ENCODE assay signal across 2 cellular contexts in the genomic region with DNA sequence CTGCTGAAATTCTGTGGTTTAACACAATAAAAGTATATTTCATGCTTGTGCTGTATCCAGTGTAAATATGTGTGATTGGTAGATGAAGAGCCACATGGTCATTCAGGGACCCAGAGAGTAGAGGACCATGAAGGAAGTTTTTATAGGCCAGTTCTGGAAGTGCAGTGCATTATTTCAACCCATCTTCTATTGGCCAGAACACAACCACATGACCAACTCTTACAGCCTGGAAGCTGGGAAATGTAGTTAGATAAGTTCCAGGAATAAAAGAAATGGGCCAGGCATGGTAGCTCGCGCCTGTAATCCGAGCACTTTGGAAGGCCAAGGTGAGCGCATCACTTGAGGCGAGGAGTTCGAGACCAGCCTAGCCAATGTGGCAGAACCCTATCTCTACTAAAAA.
TF ChIP-seq lines count a peak whose summit lies in the region.

No MANE protein-coding gene starts in this region.

TF ChIP-seq in GM23338, 12 proteins besides CTCF, POLR2A, EP300 and RAD21:
- TF ChIP-seq POLR2AphosphoS5 (IDR thresholded peaks at IDR 0.05; ENCODE audit: low read depth) (no peak), EZH2 (IDR thresholded peaks at IDR 0.05; ENCODE audit: low read depth, unreplicated experiment) (no peak), CREB1 (CRISPR knock-in tag; IDR thresholded peaks at IDR 0.05; ENCODE audit: low read depth) (no peak), JUNB (IDR thresholded peaks at IDR 0.05; ENCODE audit: unreplicated experiment) (no peak), NANOG (IDR thresholded peaks at IDR 0.05; ENCODE audit: borderline replicate concordance) (no peak), ZNF331 (CRISPR knock-in tag; IDR thresholded peaks at IDR 0.05; ENCODE audit: low read depth) (no peak), ZNF114 (CRISPR knock-in tag; IDR thresholded peaks at IDR 0.05) (no peak)
- TF ChIP-seq, protein P1, sequence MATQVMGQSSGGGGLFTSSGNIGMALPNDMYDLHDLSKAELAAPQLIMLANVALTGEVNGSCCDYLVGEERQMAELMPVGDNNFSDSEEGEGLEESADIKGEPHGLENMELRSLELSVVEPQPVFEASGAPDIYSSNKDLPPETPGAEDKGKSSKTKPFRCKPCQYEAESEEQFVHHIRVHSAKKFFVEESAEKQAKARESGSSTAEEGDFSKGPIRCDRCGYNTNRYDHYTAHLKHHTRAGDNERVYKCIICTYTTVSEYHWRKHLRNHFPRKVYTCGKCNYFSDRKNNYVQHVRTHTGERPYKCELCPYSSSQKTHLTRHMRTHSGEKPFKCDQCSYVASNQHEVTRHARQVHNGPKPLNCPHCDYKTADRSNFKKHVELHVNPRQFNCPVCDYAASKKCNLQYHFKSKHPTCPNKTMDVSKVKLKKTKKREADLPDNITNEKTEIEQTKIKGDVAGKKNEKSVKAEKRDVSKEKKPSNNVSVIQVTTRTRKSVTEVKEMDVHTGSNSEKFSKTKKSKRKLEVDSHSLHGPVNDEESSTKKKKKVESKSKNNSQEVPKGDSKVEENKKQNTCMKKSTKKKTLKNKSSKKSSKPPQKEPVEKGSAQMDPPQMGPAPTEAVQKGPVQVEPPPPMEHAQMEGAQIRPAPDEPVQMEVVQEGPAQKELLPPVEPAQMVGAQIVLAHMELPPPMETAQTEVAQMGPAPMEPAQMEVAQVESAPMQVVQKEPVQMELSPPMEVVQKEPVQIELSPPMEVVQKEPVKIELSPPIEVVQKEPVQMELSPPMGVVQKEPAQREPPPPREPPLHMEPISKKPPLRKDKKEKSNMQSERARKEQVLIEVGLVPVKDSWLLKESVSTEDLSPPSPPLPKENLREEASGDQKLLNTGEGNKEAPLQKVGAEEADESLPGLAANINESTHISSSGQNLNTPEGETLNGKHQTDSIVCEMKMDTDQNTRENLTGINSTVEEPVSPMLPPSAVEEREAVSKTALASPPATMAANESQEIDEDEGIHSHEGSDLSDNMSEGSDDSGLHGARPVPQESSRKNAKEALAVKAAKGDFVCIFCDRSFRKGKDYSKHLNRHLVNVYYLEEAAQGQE (IDR thresholded peaks at IDR 0.05; ENCODE audit: unreplicated experiment) = no peak
- TF ChIP-seq, protein P2, sequence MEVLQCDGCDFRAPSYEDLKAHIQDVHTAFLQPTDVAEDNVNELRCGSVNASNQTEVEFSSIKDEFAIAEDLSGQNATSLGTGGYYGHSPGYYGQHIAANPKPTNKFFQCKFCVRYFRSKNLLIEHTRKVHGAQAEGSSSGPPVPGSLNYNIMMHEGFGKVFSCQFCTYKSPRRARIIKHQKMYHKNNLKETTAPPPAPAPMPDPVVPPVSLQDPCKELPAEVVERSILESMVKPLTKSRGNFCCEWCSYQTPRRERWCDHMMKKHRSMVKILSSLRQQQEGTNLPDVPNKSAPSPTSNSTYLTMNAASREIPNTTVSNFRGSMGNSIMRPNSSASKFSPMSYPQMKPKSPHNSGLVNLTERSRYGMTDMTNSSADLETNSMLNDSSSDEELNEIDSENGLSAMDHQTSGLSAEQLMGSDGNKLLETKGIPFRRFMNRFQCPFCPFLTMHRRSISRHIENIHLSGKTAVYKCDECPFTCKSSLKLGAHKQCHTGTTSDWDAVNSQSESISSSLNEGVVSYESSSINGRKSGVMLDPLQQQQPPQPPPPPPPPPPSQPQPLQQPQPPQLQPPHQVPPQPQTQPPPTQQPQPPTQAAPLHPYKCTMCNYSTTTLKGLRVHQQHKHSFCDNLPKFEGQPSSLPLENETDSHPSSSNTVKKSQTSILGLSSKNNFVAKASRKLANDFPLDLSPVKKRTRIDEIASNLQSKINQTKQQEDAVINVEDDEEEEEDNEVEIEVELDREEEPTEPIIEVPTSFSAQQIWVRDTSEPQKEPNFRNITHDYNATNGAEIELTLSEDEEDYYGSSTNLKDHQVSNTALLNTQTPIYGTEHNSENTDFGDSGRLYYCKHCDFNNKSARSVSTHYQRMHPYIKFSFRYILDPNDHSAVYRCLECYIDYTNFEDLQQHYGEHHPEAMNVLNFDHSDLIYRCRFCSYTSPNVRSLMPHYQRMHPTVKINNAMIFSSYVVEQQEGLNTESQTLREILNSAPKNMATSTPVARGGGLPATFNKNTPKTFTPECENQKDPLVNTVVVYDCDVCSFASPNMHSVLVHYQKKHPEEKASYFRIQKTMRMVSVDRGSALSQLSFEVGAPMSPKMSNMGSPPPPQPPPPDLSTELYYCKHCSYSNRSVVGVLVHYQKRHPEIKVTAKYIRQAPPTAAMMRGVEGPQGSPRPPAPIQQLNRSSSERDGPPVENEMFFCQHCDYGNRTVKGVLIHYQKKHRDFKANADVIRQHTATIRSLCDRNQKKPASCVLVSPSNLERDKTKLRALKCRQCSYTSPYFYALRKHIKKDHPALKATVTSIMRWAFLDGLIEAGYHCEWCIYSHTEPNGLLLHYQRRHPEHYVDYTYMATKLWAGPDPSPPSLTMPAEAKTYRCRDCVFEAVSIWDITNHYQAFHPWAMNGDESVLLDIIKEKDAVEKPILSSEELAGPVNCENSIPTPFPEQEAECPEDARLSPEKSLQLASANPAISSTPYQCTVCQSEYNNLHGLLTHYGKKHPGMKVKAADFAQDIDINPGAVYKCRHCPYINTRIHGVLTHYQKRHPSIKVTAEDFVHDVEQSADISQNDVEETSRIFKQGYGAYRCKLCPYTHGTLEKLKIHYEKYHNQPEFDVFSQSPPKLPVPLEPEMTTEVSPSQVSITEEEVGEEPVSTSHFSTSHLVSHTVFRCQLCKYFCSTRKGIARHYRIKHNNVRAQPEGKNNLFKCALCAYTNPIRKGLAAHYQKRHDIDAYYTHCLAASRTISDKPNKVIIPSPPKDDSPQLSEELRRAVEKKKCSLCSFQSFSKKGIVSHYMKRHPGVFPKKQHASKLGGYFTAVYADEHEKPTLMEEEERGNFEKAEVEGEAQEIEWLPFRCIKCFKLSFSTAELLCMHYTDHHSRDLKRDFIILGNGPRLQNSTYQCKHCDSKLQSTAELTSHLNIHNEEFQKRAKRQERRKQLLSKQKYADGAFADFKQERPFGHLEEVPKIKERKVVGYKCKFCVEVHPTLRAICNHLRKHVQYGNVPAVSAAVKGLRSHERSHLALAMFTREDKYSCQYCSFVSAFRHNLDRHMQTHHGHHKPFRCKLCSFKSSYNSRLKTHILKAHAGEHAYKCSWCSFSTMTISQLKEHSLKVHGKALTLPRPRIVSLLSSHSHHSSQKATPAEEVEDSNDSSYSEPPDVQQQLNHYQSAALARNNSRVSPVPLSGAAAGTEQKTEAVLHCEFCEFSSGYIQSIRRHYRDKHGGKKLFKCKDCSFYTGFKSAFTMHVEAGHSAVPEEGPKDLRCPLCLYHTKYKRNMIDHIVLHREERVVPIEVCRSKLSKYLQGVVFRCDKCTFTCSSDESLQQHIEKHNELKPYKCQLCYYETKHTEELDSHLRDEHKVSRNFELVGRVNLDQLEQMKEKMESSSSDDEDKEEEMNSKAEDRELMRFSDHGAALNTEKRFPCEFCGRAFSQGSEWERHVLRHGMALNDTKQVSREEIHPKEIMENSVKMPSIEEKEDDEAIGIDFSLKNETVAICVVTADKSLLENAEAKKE (CRISPR knock-in tag; IDR thresholded peaks at IDR 0.05) = no peak
- TF ChIP-seq, protein P3, sequence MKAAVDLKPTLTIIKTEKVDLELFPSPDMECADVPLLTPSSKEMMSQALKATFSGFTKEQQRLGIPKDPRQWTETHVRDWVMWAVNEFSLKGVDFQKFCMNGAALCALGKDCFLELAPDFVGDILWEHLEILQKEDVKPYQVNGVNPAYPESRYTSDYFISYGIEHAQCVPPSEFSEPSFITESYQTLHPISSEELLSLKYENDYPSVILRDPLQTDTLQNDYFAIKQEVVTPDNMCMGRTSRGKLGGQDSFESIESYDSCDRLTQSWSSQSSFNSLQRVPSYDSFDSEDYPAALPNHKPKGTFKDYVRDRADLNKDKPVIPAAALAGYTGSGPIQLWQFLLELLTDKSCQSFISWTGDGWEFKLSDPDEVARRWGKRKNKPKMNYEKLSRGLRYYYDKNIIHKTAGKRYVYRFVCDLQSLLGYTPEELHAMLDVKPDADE (IDR thresholded peaks at IDR 0.05) = no peak
TF ChIP-seq in GM23338: peak in this region for 0.

TF ChIP-seq in K562, 482 proteins besides CTCF, POLR2A, EP300 and RAD21:
- TF ChIP-seq, protein P4, sequence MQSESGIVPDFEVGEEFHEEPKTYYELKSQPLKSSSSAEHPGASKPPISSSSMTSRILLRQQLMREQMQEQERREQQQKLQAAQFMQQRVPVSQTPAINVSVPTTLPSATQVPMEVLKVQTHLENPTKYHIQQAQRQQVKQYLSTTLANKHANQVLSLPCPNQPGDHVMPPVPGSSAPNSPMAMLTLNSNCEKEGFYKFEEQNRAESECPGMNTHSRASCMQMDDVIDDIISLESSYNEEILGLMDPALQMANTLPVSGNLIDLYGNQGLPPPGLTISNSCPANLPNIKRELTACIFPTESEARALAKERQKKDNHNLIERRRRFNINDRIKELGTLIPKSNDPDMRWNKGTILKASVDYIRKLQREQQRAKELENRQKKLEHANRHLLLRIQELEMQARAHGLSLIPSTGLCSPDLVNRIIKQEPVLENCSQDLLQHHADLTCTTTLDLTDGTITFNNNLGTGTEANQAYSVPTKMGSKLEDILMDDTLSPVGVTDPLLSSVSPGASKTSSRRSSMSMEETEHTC (IDR thresholded peaks at IDR 0.05) = no peak
- TF ChIP-seq, protein P5, sequence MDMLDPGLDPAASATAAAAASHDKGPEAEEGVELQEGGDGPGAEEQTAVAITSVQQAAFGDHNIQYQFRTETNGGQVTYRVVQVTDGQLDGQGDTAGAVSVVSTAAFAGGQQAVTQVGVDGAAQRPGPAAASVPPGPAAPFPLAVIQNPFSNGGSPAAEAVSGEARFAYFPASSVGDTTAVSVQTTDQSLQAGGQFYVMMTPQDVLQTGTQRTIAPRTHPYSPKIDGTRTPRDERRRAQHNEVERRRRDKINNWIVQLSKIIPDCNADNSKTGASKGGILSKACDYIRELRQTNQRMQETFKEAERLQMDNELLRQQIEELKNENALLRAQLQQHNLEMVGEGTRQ (CRISPR knock-in tag; IDR thresholded peaks at IDR 0.05) = peak; percentile 54
- no peak for TF ChIP-seq POLR2G (IDR thresholded peaks at IDR 0.05; ENCODE audit: low read depth, low read length)
- TF ChIP-seq HCFC1 (IDR thresholded peaks at IDR 0.05; ENCODE audit: low read depth, low read length) = peak; percentile 48; the same call in 1 of the 2 replicates
TF ChIP-seq in K562: peak in this region for 2.
